Comparison of ENCODE assay signal across 9 cellular contexts in the genomic region with DNA sequence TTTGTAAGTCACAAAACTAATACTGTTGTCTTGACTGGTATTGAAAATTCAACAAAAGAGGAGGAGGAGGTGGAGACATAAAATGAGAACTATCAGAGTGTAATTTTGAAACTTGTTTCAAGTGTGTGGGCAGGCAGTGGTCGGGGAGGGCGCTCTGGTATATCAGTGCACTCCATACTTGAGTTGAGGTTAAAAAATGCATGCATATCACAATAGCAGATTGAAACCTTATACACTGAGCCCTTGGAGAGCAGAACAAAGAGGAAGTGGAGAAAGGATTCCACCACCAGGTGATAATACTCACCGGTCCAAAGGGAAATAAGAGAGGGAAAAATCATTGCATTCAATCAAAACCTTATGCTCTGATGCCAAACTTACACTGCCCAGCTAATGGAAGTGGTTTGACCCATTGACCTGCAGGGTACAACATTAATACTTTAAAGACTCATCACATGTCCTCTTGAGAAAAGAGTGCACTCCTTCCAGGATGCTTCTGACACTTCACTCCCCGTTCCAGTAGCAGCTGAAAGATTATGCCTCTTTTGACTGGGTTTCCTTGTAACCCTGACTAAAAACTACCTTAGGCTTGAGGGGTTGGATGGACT.
DNase-seq lines count a peak whose midpoint lies in the region; ATAC-seq and TF ChIP-seq lines count a peak whose summit lies in the region.
"Had no signal": no experiment of that assay in that cellular context is flagged by ENCODE, and none has a peak within 500 bp of the region (broad histone marks: within the 10 kb centered on the region; RNA-seq: fewer than 3 reads in every experiment).

No MANE protein-coding gene starts in this region.

- H3K36me3 ChIP-seq in gastroesophageal sphincter (no peaks in the 10 kb centered on the region), suprapubic skin (no peaks in the 10 kb centered on the region)

- H3K9me3 Mint-ChIP-seq in activated T-helper 17 cell treated with anti-CD3 and anti-CD28 coated beads, Interleukin-2, amount 50 U/mL, for 72 hours = no peaks in the 10 kb centered on the region

- no peak overlapping the region for H3K4me3 Mint-ChIP-seq in activated T-helper 17 cell treated with anti-CD3 and anti-CD28 coated beads, Interleukin-2, amount 50 U/mL, for 72 hours

- H3K4me3 ChIP-seq in gastroesophageal sphincter (no peak overlapping the region), suprapubic skin (no peak overlapping the region)

- no peak overlapping the region for H3K27ac Mint-ChIP-seq in activated T-helper 17 cell treated with anti-CD3 and anti-CD28 coated beads, Interleukin-2, amount 50 U/mL, for 72 hours

- no peak overlapping the region for H3K27ac ChIP-seq in gastroesophageal sphincter
- H3K27ac ChIP-seq in suprapubic skin = no peak overlapping the region
- H3K27ac ChIP-seq: C4-2B had no signal

- H3K36me3 Mint-ChIP-seq in activated T-helper 17 cell treated with anti-CD3 and anti-CD28 coated beads, Interleukin-2, amount 50 U/mL, for 72 hours (ENCODE audit: low read depth) = no peaks in the 10 kb centered on the region

- no peak for TF ChIP-seq CTCF in gastroesophageal sphincter (IDR thresholded peaks at IDR 0.05)
- TF ChIP-seq CTCF in suprapubic skin (IDR thresholded peaks at IDR 0.05) = no peak

- 71 to 86% methylated on average over 4 of the region's 4 CpGs for WGBS in gastroesophageal sphincter (ENCODE audit: low coverage in 1 of 2), 2 donors
- WGBS in suprapubic skin = 77% methylated on average over 4 of the region's 4 CpGs

- peaks cover 18% of the 10 kb centered on the region for H3K27me3 Mint-ChIP-seq in activated T-helper 17 cell treated with anti-CD3 and anti-CD28 coated beads, Interleukin-2, amount 50 U/mL, for 72 hours

- H3K27me3 ChIP-seq in gastroesophageal sphincter (no peaks in the 10 kb centered on the region), suprapubic skin (no peaks in the 10 kb centered on the region)

- ATAC-seq in GM19023 (IDR thresholded peaks at IDR 0.05; ENCODE audit: unreplicated experiment) (peak; percentile 78), HG03103 (IDR thresholded peaks at IDR 0.05; ENCODE audit: low read depth, unreplicated experiment) (peak; percentile 67), gastroesophageal sphincter (no peak), HG03521 (IDR thresholded peaks at IDR 0.05; ENCODE audit: unreplicated experiment) (no peak)
- peak; percentile 95 for ATAC-seq in activated T-helper 17 cell treated with anti-CD3 and anti-CD28 coated beads, Interleukin-2, amount 50 U/mL, for 72 hours (replicated peaks)

- TF ChIP-seq POLR2A in gastroesophageal sphincter (IDR thresholded peaks at IDR 0.05) (no peak), suprapubic skin (IDR thresholded peaks at IDR 0.05) (no peak)

- DNase-seq in EL = peak; percentile 25
- DNase-seq in islet precursor cell = no peak
- no peak for DNase-seq in suprapubic skin (ENCODE audit: low spot score in 2 of 2)

- TF ChIP-seq EP300 in gastroesophageal sphincter (IDR thresholded peaks at IDR 0.05) = no peak
- no peak for TF ChIP-seq EP300 in suprapubic skin (IDR thresholded peaks at IDR 0.05)

- peaks cover 0 to 16% (median 0%) of the 10 kb centered on the region in 3 donors for H3K4me1 ChIP-seq in gastroesophageal sphincter
- H3K4me1 ChIP-seq in suprapubic skin = no peaks in the 10 kb centered on the region

- peaks cover 7% of the 10 kb centered on the region for H3K4me1 Mint-ChIP-seq in activated T-helper 17 cell treated with anti-CD3 and anti-CD28 coated beads, Interleukin-2, amount 50 U/mL, for 72 hours

- H3K9me3 ChIP-seq in gastroesophageal sphincter (no peaks in the 10 kb centered on the region), suprapubic skin (no peaks in the 10 kb centered on the region)

Comparison
In these comparisons a context has a peak if more than half of its experiments do, and no peak if none do; other contexts are left out.
1. ATAC-seq: peak in GM19023 (single experiment), HG03103 (single experiment) and activated T-helper 17 cell treated with anti-CD3 and anti-CD28 coated beads, Interleukin-2, amount 50 U/mL, for 72 hours (single experiment); none in gastroesophageal sphincter (single experiment) and HG03521 (single experiment).